In the genomic region with DNA sequence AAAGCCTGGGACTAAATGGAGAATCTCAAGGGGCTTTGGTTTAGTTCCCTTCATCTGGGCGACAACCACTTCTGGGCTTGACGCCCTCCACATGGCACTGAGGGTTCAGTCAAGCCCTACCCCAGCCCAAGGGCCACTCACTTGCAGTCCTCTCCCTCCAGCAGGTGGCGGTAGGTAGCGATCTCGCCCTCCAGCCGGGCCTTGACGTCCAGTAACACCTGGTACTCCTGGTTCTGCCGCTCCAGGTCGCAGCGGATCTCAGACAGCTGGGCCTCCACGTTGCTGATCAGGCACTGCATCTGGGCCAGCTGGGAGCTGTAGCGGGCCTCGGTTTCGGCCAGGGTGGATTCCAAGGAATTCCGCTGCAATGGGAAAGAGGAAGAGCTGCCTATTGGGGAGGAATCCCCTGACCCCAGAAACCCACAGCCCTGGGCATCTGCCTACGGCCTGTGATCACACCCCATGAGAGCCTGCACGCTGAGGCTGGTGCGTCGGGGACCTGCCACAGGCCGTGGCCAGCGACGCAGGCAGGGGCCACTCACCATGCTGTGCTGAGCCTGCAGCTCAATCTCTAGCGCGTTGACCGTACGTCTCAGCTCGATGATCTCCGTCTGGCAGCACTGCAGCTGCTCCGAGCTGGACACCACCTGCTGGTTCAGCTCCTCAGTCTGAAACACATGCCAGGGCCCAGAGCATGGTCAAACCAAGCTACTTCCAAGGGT, we compare ENCODE assay signal across 9 cellular contexts. TPM values are rescaled to one million over a fixed set of nuclear protein-coding genes. Genes with fewer than 3 reads are reported as not detected.
A peak's percentile ranks its signal among the peaks of the same experiment; 100 is the strongest.
DNase-seq lines count a peak whose midpoint lies in the region; ATAC-seq and TF ChIP-seq lines count a peak whose summit lies in the region.
"Had no signal": no experiment of that assay in that cellular context is flagged by ENCODE, and none has a peak within 500 bp of the region (broad histone marks: within the 10 kb centered on the region; RNA-seq: fewer than 3 reads in every experiment).

No MANE protein-coding gene starts in this region.

- no peaks in the 10 kb centered on the region for H3K9me3 Mint-ChIP-seq in glutamatergic neuron (ENCODE audit: unreplicated experiment)
- H3K9me3 Mint-ChIP-seq: naive B cell had no signal

- H3K27ac ChIP-seq in HCT116 (ENCODE audit: low read depth, low read length) (no peak overlapping the region), VCaP (no peak overlapping the region)

- peaks cover 3% of the 10 kb centered on the region for H3K27me3 Mint-ChIP-seq in glutamatergic neuron (ENCODE audit: unreplicated experiment)

- H3K9ac ChIP-seq in HCT116 (ENCODE audit: low read length), result no peak overlapping the region

- ATAC-seq in HCT116 (peak; percentile 73), GM19467 (IDR thresholded peaks at IDR 0.05; ENCODE audit: unreplicated experiment) (no peak)

- POLR2A ChIA-PET in HCT116 (lab: Charles Lee), result no interaction called here

- no peaks in the 10 kb centered on the region for H3K9me2 ChIP-seq in HCT116 (ENCODE audit: insufficient read depth)

- no peak overlapping the region for H3K27ac Mint-ChIP-seq in glutamatergic neuron (ENCODE audit: unreplicated experiment)

- TF ChIP-seq POLR2A in HCT116 (IDR thresholded peaks at IDR 0.05; ENCODE audit: borderline replicate concordance, extremely low read depth, insufficient read depth, insufficient read length), result no peak

- DNase-seq in HCT116 (ENCODE audit: low read depth, low spot score) (no peak), glutamatergic neuron (no peak), AML-193 (lab: John Stamatoyannopoulos, UW) (no peak), dedifferentiated amniotic fluid mesenchymal stem cell (ENCODE audit: extremely low spot score) (no peak), NCI-H187 (lab: John Stamatoyannopoulos, UW) (no peak)
- DNase-seq in stimulated activated CD4-positive, alpha-beta T cell treated with anti-CD3 and anti-CD28 coated beads, Interleukin-4, amount 100 ng/mL, for 48 hours (ENCODE audit: low read depth in 2 of 2), result peak; percentile 43 to 49
- DNase-seq: naive B cell had no signal

- no peaks in the 10 kb centered on the region for H3K79me2 ChIP-seq in HCT116 (ENCODE audit: insufficient read depth, low read length)

- RAD21 ChIA-PET in HCT116 (lab: Charles Lee; ENCODE audit: low non-redundant PET in 1 of 2, low total read pairs in 2 of 2, uncharacterized antibody in 2 of 2, unreplicated experiment in 2 of 2), result interaction anchor here in 1 of 2 experiments (0.6 kb wide), 1 partner anchor 580 kb away, joined by 4 read pairs; no protein-coding TSS in a partner anchor

- no peaks in the 10 kb centered on the region for H3K36me3 Mint-ChIP-seq in glutamatergic neuron (ENCODE audit: unreplicated experiment)
- H3K36me3 Mint-ChIP-seq: naive B cell had no signal

- TF ChIP-seq RAD21 in HCT116 (IDR thresholded peaks at IDR 0.05; ENCODE audit: low read depth), result 0 out of 2 replicates have a peak, but pooled peaks have one; percentile 9

- CTCF ChIA-PET in HCT116 (lab: Charles Lee), result interaction anchor here (0.9 to 1.3 kb wide), 2 partner anchors 62 to 176 kb away, joined by 4 to 8 read pairs; no protein-coding TSS in a partner anchor

- H3K4me2 ChIP-seq in HCT116 (ENCODE audit: low read length), result no peak overlapping the region

- no peaks in the 10 kb centered on the region for H3K4me1 Mint-ChIP-seq in glutamatergic neuron (ENCODE audit: low read depth, unreplicated experiment)

- no peaks in the 10 kb centered on the region for H3K27me3 ChIP-seq in HCT116 (ENCODE audit: insufficient read depth, low read length)

- H3K4me3 ChIP-seq in HCT116 (replicated peaks in 1 of 2; ENCODE audit: low read depth in 1 of 2, low read length in 2 of 2), result no peak overlapping the region

- peaks cover 0 to 4% of the 10 kb centered on the region in 2 experiments; a peak in 2 of 4 replicates for H3K4me1 ChIP-seq in HCT116 (ENCODE audit: control insufficient read depth in 1 of 2, insufficient read depth in 2 of 2, low read length in 2 of 2)

- H3K36me3 ChIP-seq in HCT116 (ENCODE audit: control insufficient read depth in 1 of 2, insufficient read depth in 2 of 2, low read length in 2 of 2), result no peaks in the 10 kb centered on the region

- H4K20me1 ChIP-seq in HCT116 (ENCODE audit: insufficient read depth), result no peaks in the 10 kb centered on the region

- no TSS peak for BruUV-seq in HCT116 (replicated peaks; lab: Mats Ljungman, UMichigan)

- intact Hi-C loops in HCT116 (cut with micrococcal nuclease), result no loop called here

- no peak overlapping the region for H2AFZ ChIP-seq in HCT116 (ENCODE audit: low read depth, low read length, poor library complexity, severe bottlenecking)

- peak in 2 of 3 experiments; percentile 46 to 57; a peak in 4 of 6 replicates for TF ChIP-seq CTCF in HCT116 (IDR thresholded peaks at IDR 0.05 in 2 of 3, conservative IDR thresholded peaks at IDR 0.05 in 1 of 3; ENCODE audit: borderline replicate concordance in 1 of 3, insufficient read depth in 1 of 3, low read depth in 2 of 3, low read length in 2 of 3)
- TF ChIP-seq CTCF in VCaP (conservative IDR thresholded peaks at IDR 0.05), result 0 out of 2 replicates have a peak, but pooled peaks have one; percentile 17
- peak; percentile 19 for TF ChIP-seq CTCF in glutamatergic neuron (IDR thresholded peaks at IDR 0.05; ENCODE audit: partially characterized antibody, unreplicated experiment)

- H3K4me3 Mint-ChIP-seq in glutamatergic neuron (ENCODE audit: unreplicated experiment), result no peak overlapping the region
- H3K4me3 Mint-ChIP-seq: naive B cell had no signal

- no peaks in the 10 kb centered on the region for H3K9me3 ChIP-seq in HCT116 (ENCODE audit: control insufficient read depth in 1 of 2, insufficient read depth in 1 of 2, low read depth in 1 of 2, low read length in 2 of 2)

TF ChIP-seq in HCT116, 20 proteins besides CTCF, POLR2A, EP300 and RAD21 (continues in another document):
- TF ChIP-seq ZNF274 (IDR thresholded peaks at IDR 0.05; ENCODE audit: low read depth, low read length) (no peak), SP1 (IDR thresholded peaks at IDR 0.05; ENCODE audit: low read depth) (no peak), YY1 (IDR thresholded peaks at IDR 0.05; ENCODE audit: extremely low read depth, insufficient replicate concordance, low read depth, low read length) (no peak), TCF7L2 (IDR thresholded peaks at IDR 0.05; ENCODE audit: borderline replicate concordance, extremely low read depth, insufficient read depth, insufficient read length) (no peak), ELF1 (IDR thresholded peaks at IDR 0.05; ENCODE audit: borderline replicate concordance, low read depth) (no peak), EZH2 (IDR thresholded peaks at IDR 0.05) (no peak), ZFX (IDR thresholded peaks at IDR 0.05) (no peak), SIN3A (IDR thresholded peaks at IDR 0.05; ENCODE audit: low read depth) (no peak), EZH2phosphoT487 (IDR thresholded peaks at IDR 0.05; ENCODE audit: borderline replicate concordance) (no peak), EGR1 (IDR thresholded peaks at IDR 0.05; ENCODE audit: low read depth) (no peak), CEBPB (IDR thresholded peaks at IDR 0.05; ENCODE audit: low read depth) (no peak), FOSL1 (IDR thresholded peaks at IDR 0.05; ENCODE audit: low read depth) (no peak), CBX3 (IDR thresholded peaks at IDR 0.05; ENCODE audit: low read depth) (no peak), JUND (IDR thresholded peaks at IDR 0.05) (no peak), SRF (IDR thresholded peaks at IDR 0.05; ENCODE audit: low read depth) (no peak)
- TF ChIP-seq, protein P1, sequence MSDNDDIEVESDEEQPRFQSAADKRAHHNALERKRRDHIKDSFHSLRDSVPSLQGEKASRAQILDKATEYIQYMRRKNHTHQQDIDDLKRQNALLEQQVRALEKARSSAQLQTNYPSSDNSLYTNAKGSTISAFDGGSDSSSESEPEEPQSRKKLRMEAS (IDR thresholded peaks at IDR 0.05), result no peak
- TF ChIP-seq, protein P2, sequence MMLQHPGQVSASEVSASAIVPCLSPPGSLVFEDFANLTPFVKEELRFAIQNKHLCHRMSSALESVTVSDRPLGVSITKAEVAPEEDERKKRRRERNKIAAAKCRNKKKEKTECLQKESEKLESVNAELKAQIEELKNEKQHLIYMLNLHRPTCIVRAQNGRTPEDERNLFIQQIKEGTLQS (IDR thresholded peaks at IDR 0.05), result no peak
- TF ChIP-seq, protein P3, sequence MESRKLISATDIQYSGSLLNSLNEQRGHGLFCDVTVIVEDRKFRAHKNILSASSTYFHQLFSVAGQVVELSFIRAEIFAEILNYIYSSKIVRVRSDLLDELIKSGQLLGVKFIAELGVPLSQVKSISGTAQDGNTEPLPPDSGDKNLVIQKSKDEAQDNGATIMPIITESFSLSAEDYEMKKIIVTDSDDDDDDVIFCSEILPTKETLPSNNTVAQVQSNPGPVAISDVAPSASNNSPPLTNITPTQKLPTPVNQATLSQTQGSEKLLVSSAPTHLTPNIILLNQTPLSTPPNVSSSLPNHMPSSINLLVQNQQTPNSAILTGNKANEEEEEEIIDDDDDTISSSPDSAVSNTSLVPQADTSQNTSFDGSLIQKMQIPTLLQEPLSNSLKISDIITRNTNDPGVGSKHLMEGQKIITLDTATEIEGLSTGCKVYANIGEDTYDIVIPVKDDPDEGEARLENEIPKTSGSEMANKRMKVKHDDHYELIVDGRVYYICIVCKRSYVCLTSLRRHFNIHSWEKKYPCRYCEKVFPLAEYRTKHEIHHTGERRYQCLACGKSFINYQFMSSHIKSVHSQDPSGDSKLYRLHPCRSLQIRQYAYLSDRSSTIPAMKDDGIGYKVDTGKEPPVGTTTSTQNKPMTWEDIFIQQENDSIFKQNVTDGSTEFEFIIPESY (IDR thresholded peaks at IDR 0.05; ENCODE audit: extremely low read depth, insufficient replicate concordance, low read length), result no peak

RNA-seq across cellular contexts. Expression of a gene that starts 2.7 kb away (rescaled TPM):
- total RNA-seq in HCT116 (2021; ENCODE audit: unreplicated experiment) (not detected), glutamatergic neuron (ENCODE audit: unreplicated experiment) (not detected)
- polyA plus RNA-seq in HCT116 (2012), result 0.04 and 0.08 TPM in 2 replicates

RNA-seq across cellular contexts. Expression of a gene that starts 6.0 kb away (rescaled TPM):
- total RNA-seq in HCT116 (2021; ENCODE audit: unreplicated experiment) (not detected), glutamatergic neuron (ENCODE audit: unreplicated experiment) (not detected)
- polyA plus RNA-seq in HCT116 (2012), result not detected in 2 replicates

RNA-seq across cellular contexts. Expression of a gene that starts 18.4 kb away (rescaled TPM):
- total RNA-seq in HCT116 (2021; ENCODE audit: unreplicated experiment), result 3.7 TPM
- 4.2 and 7.1 TPM in 2 replicates for polyA plus RNA-seq in HCT116 (2012)
- total RNA-seq in glutamatergic neuron (ENCODE audit: unreplicated experiment), result not detected

RNA-seq across cellular contexts. Expression of a gene that starts 19.8 kb away (rescaled TPM):
- 0.42 TPM for total RNA-seq in HCT116 (2021; ENCODE audit: unreplicated experiment)
- 2.2 and 3.9 TPM in 2 replicates for polyA plus RNA-seq in HCT116 (2012)
- not detected for total RNA-seq in glutamatergic neuron (ENCODE audit: unreplicated experiment)

RNA-seq across cellular contexts. Expression of a gene that starts 31.7 kb away (rescaled TPM):
- total RNA-seq in HCT116 (2021; ENCODE audit: unreplicated experiment) (37.1 TPM), glutamatergic neuron (ENCODE audit: unreplicated experiment) (not detected)
- polyA plus RNA-seq in HCT116 (2012), result 104 and 111 TPM in 2 replicates

Comparison
In these comparisons a context has a peak if more than half of its experiments do, and no peak if none do; other contexts are left out.
1. DNase-seq: peak in stimulated activated CD4-positive, alpha-beta T cell treated with anti-CD3 and anti-CD28 coated beads, Interleukin-4, amount 100 ng/mL, for 48 hours (2 of 2); none in HCT116 (single experiment), glutamatergic neuron (single experiment), AML-193 (0 of 2), dedifferentiated amniotic fluid mesenchymal stem cell (single experiment) and NCI-H187 (0 of 2).
2. Peak in every context shown above with its lines, with median percentiles within 50 percentile points of each other: CTCF ChIP-seq.